ENCODE assay signal across 1 cellular context in the genomic region with DNA sequence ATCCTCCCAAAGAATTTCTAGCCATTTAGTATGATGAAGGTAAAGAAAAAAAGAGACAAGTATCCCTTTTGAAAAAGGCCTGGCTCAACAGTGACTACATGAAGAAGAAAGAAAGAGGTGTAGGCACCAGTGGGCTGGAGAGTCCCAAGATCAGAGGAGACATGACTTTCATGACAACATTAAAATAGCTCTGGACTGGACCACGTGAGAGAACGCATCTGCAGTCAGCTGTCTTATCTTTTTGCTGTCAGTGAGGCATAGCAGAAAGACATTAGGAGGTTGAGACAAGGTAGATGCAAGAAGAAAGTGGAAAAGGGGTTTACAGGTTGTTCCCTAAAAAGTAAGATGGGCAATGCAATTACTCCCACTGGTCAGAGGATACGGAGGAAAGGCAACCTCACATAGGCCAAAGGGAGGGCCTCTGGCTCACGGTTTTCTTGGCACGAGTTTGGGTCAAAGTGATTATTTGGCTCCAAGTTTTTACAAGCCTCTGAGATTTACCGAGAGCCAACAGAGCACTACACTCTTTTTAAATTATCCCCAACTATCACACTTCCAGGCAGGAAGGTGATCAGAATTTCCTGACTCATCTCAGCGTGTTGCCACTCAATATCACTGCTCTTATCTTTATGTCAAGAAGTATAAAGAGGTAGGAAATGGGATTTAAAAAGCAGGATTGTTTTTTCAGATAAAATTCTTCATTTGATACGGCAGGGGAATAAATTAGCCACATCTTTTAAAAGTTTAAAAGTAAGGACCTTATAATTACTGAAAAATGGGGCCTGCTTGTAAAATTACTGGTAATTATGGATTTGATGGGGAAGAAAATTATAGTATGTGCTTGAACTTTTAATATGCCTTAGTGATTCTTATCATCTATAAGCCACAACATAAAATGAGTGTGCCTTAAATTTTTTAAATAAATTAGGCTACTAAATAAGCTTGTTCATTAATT.
TF ChIP-seq lines count a peak whose summit lies in the region.

No MANE protein-coding gene starts in this region.

TF ChIP-seq in IMR-90, 13 proteins besides CTCF, POLR2A, EP300 and RAD21 (continued from another document):
- TF ChIP-seq NFE2L2 (IDR thresholded peaks at IDR 0.05; ENCODE audit: low read depth, low read length) (no peak), CHD1 (IDR thresholded peaks at IDR 0.05; ENCODE audit: low read depth, low read length) (no peak), MXI1 (IDR thresholded peaks at IDR 0.05; ENCODE audit: borderline replicate concordance, low read depth, low read length) (no peak), USF2 (IDR thresholded peaks at IDR 0.05; ENCODE audit: low read depth, low read length) (no peak), MAFK (IDR thresholded peaks at IDR 0.05; ENCODE audit: low read depth, low read length) (no peak), CEBPB (IDR thresholded peaks at IDR 0.05; ENCODE audit: low read depth, low read length) (no peak), MAZ (IDR thresholded peaks at IDR 0.05; ENCODE audit: borderline replicate concordance, low read depth, low read length) (no peak), RCOR1 (IDR thresholded peaks at IDR 0.05; ENCODE audit: insufficient replicate concordance, low read length) (no peak), SMC3 (IDR thresholded peaks at IDR 0.05; ENCODE audit: low read depth, low read length) (no peak), BHLHE40 (IDR thresholded peaks at IDR 0.05; ENCODE audit: low read depth, low read length) (no peak), ELK1 (IDR thresholded peaks at IDR 0.05; ENCODE audit: borderline replicate concordance, low read depth, low read length) (no peak), FOS (IDR thresholded peaks at IDR 0.05; ENCODE audit: low read depth, low read length) (no peak)
TF ChIP-seq in IMR-90: peak in this region for 0.
